Comparison of ENCODE assay signal across 15 cellular contexts in genomic region chr1:189315035-189315927, GRCh38.
DNase-seq lines count a peak whose midpoint lies in the region; ATAC-seq and TF ChIP-seq lines count a peak whose summit lies in the region.
"Had no signal": no experiment of that assay in that cellular context is flagged by ENCODE, and none has a peak within 500 bp of the region (broad histone marks: within the 10 kb centered on the region; RNA-seq: fewer than 3 reads in every experiment).

No MANE protein-coding gene starts in this region.

- H3K9ac ChIP-seq in HUES64 (ENCODE audit: low read depth, low read length) (no peak overlapping the region), liver (ENCODE audit: low read depth in 1 of 2, low read length in 2 of 2) (no peak overlapping the region)

- ATAC-seq in upper lobe of left lung (ENCODE audit: low FRiP score in 2 of 2): no peak
- ATAC-seq: A549, GM12878 had no signal

- TF ChIP-seq CTCF in liver (IDR thresholded peaks at IDR 0.05; ENCODE audit: low read depth, low read length, missing input control) (no peak), WERI-Rb-1 (IDR thresholded peaks at IDR 0.05; ENCODE audit: low read depth, low read length) (no peak), upper lobe of left lung (IDR thresholded peaks at IDR 0.05) (no peak)

- TF ChIP-seq EP300 in upper lobe of left lung (IDR thresholded peaks at IDR 0.05): no peak

- H3K4me1 ChIP-seq in HUES64 (ENCODE audit: insufficient read depth, low read length) (peaks cover 33% of the 10 kb centered on the region), liver (ENCODE audit: control insufficient read depth in 4 of 4, insufficient read depth in 4 of 4, low read length in 3 of 4) (peaks cover 1 to 12% (median 4%) of the 10 kb centered on the region in 4 donors), upper lobe of left lung (no peaks in the 10 kb centered on the region)
- H3K4me1 ChIP-seq: A549, BE2C had no signal

- H3K4me3 ChIP-seq in HUES64 (ENCODE audit: low read length) (no peak overlapping the region), liver (ENCODE audit: low read depth in 1 of 3, low read length in 3 of 3) (no peak overlapping the region), WERI-Rb-1 (ENCODE audit: low read depth, low read length) (no peak overlapping the region), upper lobe of left lung (no peak overlapping the region)
- H3K4me3 ChIP-seq: A549, GM12878 had no signal

- H3K9me3 ChIP-seq in HUES64 (ENCODE audit: insufficient read depth, low read depth, low read length) (no peaks in the 10 kb centered on the region), liver (ENCODE audit: control insufficient read depth in 4 of 4, low read length in 3 of 4) (no peaks in the 10 kb centered on the region), WERI-Rb-1 (ENCODE audit: severe bottlenecking) (no peaks in the 10 kb centered on the region), upper lobe of left lung (no peaks in the 10 kb centered on the region)
- H3K9me3 ChIP-seq: A549, BE2C had no signal

- TF ChIP-seq RAD21 in liver (IDR thresholded peaks at IDR 0.05): no peak

- DNase-seq in fibroblast of peridontal ligament (ENCODE audit: extremely low read depth): peak; percentile 54
- DNase-seq in renal cortical epithelial cell (ENCODE audit: low read depth): peak; percentile 4
- DNase-seq in NCI-H1694 (lab: John Stamatoyannopoulos, UW): no peak
- no peak for DNase-seq in WERI-Rb-1
- no peak for DNase-seq in upper lobe of left lung
- DNase-seq: BE2C; CD4-positive, alpha-beta memory T cell; DMS79; HCEC 1CT; HFFc6 had no signal

- peak overlapping the region; percentile 61; the same call in 1 of the 2 replicates for H3K27ac ChIP-seq in HUES64 (ENCODE audit: low read depth, low read length)
- H3K27ac ChIP-seq in liver (ENCODE audit: low read depth in 1 of 2, low read length in 2 of 2): peak overlapping the region in 1 of 2 donors; percentile 35
- no peak overlapping the region for H3K27ac ChIP-seq in WERI-Rb-1
- H3K27ac ChIP-seq in upper lobe of left lung: no peak overlapping the region
- H3K27ac ChIP-seq: A549, C4-2B had no signal

- 92% methylated on average over 3 of the region's 4 CpGs for WGBS in HUES64
- WGBS in liver: 29% methylated on average over 4 of the region's 4 CpGs
- 65 to 78% methylated on average over 4 of the region's 4 CpGs for WGBS in upper lobe of left lung, 2 donors

- H3K36me3 ChIP-seq in HUES64 (ENCODE audit: insufficient read depth, low read length) (no peaks in the 10 kb centered on the region), liver (ENCODE audit: control insufficient read depth in 4 of 4, insufficient read depth in 3 of 4, low read depth in 1 of 4, low read length in 3 of 4) (no peaks in the 10 kb centered on the region), WERI-Rb-1 (no peaks in the 10 kb centered on the region), upper lobe of left lung (no peaks in the 10 kb centered on the region)
- H3K36me3 ChIP-seq: BE2C had no signal

- no peaks in the 10 kb centered on the region for H3K27me3 ChIP-seq in HUES64 (ENCODE audit: insufficient read depth, low read length)
- no peaks in the 10 kb centered on the region for H3K27me3 ChIP-seq in liver (ENCODE audit: control insufficient read depth in 4 of 4, insufficient read depth in 4 of 4, low read length in 3 of 4)
- H3K27me3 ChIP-seq in WERI-Rb-1 (ENCODE audit: insufficient read depth, low read depth, severe bottlenecking): no peaks in the 10 kb centered on the region
- no peaks in the 10 kb centered on the region for H3K27me3 ChIP-seq in upper lobe of left lung
- H3K27me3 ChIP-seq: BE2C had no signal

- TF ChIP-seq POLR2A in upper lobe of left lung (IDR thresholded peaks at IDR 0.05): no peak

TF ChIP-seq in liver, 16 proteins besides CTCF, POLR2A, EP300 and RAD21:
- TF ChIP-seq FOXA1 (IDR thresholded peaks at IDR 0.05) (no peak), HNF4A (conservative IDR thresholded peaks at IDR 0.05) (peak in 1 of 2 donors; percentile 40), YY1 (IDR thresholded peaks at IDR 0.05) (peak; percentile 60), EGR1 (IDR thresholded peaks at IDR 0.05; ENCODE audit: low read depth in 2 of 2) (no peak), SP1 (IDR thresholded peaks at IDR 0.05) (no peak), REST (IDR thresholded peaks at IDR 0.05) (no peak), JUND (IDR thresholded peaks at IDR 0.05) (no peak), RXRA (IDR thresholded peaks at IDR 0.05) (peak in 1 of 2 donors; percentile 8)

Comparison
In these comparisons a context has a peak if more than half of its experiments do, and no peak if none do; other contexts are left out.
1. DNase-seq: peak in fibroblast of peridontal ligament (single experiment) and renal cortical epithelial cell (single experiment); none in NCI-H1694 (single experiment), WERI-Rb-1 (single experiment) and upper lobe of left lung (0 of 2).